ENCODE assay signal across 14 cellular contexts in the genomic region with DNA sequence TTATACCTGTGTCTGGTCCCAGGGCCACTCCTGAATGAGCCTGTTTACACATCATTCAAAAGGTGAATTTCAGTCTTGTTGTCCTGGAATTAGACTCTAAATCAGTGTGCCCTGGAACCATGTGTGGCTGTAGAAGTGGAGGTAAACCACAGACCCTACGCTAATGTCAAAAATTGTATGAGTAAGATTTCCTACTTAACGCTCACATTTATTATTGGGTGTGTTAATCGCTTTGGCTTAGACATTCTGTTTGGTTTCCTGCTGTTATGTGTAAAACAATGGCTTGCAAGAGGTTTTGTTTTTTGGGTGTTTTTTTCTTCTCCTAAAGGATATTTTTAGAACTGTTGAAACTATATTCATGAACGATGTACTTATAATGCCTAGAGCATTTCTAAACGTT. TPM values are rescaled to one million over a fixed set of nuclear protein-coding genes. Genes with fewer than 3 reads are reported as not detected.
DNase-seq lines count a peak whose midpoint lies in the region; ATAC-seq and TF ChIP-seq lines count a peak whose summit lies in the region.
"Had no signal": no experiment of that assay in that cellular context is flagged by ENCODE, and none has a peak within 500 bp of the region (broad histone marks: within the 10 kb centered on the region; RNA-seq: fewer than 3 reads in every experiment).

No MANE protein-coding gene starts in this region.

- H3K27ac ChIP-seq in heart right ventricle (peak overlapping the region in 9 of 10 donors; percentile 24 to 73 (median 62)), fibroblast of lung (ENCODE audit: insufficient read depth, low read length) (no peak overlapping the region), suprapubic skin (peak overlapping the region; percentile 2), osteoblast (ENCODE audit: low read depth, low read length) (no peak overlapping the region)
- H3K27ac ChIP-seq: parathyroid adenoma had no signal

- peaks cover 3 to 79% (median 68%) of the 10 kb centered on the region in 9 donors for H3K4me1 ChIP-seq in heart right ventricle
- peaks cover 22% of the 10 kb centered on the region for H3K4me1 ChIP-seq in fibroblast of lung (ENCODE audit: control insufficient read depth, extremely low read depth, insufficient read depth, low read length)
- H3K4me1 ChIP-seq in suprapubic skin, result peaks cover 28% of the 10 kb centered on the region
- H3K4me1 ChIP-seq in osteoblast (ENCODE audit: insufficient read depth, low read length), result peaks cover 40% of the 10 kb centered on the region

- H3K36me3 ChIP-seq in heart right ventricle (no peaks in the 10 kb centered on the region), fibroblast of lung (ENCODE audit: control insufficient read depth, insufficient read depth, low read length) (no peaks in the 10 kb centered on the region), suprapubic skin (no peaks in the 10 kb centered on the region), osteoblast (ENCODE audit: insufficient read depth, low read length) (no peaks in the 10 kb centered on the region)
- H3K36me3 ChIP-seq: adrenal gland had no signal

- no peaks in the 10 kb centered on the region for H3K9me3 ChIP-seq in heart right ventricle
- H3K9me3 ChIP-seq in fibroblast of lung (ENCODE audit: control insufficient read depth, insufficient read depth, low read depth, low read length), result no peaks in the 10 kb centered on the region
- H3K9me3 ChIP-seq in suprapubic skin, result no peaks in the 10 kb centered on the region
- no peaks in the 10 kb centered on the region for H3K9me3 ChIP-seq in osteoblast (ENCODE audit: low read depth, low read length)
- H3K9me3 ChIP-seq: adrenal gland had no signal

- TF ChIP-seq CTCF in heart right ventricle (IDR thresholded peaks at IDR 0.05), result no peak
- TF ChIP-seq CTCF in fibroblast of lung (conservative IDR thresholded peaks at IDR 0.05 in 1 of 2, IDR thresholded peaks at IDR 0.05 in 1 of 2; ENCODE audit: low read depth in 1 of 2, low read length in 2 of 2), result no peak
- TF ChIP-seq CTCF in suprapubic skin (IDR thresholded peaks at IDR 0.05), result no peak
- no peak for TF ChIP-seq CTCF in osteoblast (IDR thresholded peaks at IDR 0.05; ENCODE audit: extremely low read depth, low read depth, low read length)

- TF ChIP-seq POLR2A in suprapubic skin (IDR thresholded peaks at IDR 0.05), result no peak

- intact Hi-C loops in heart right ventricle (cut with DNase I) (loop anchor here in 1 of 10 donors (10.0 kb wide), 1 partner anchor 83 kb away; no protein-coding TSS in a partner anchor), cardiac septum (cut with DNase I) (no loop called here)

- H4K20me1 ChIP-seq in fibroblast of lung (ENCODE audit: control insufficient read depth, extremely low read depth, insufficient read depth, low read length) (no peaks in the 10 kb centered on the region), osteoblast (ENCODE audit: insufficient read depth, low read length) (no peaks in the 10 kb centered on the region)

- WGBS in heart right ventricle, 2 donors, result 46 to 48% methylated on average over 5 of the region's 5 CpGs
- WGBS in suprapubic skin, result 45% methylated on average over 5 of the region's 5 CpGs

- H3K27me3 ChIP-seq in heart right ventricle (no peaks in the 10 kb centered on the region), fibroblast of lung (ENCODE audit: control insufficient read depth, insufficient read depth, low read length) (no peaks in the 10 kb centered on the region), suprapubic skin (no peaks in the 10 kb centered on the region), osteoblast (ENCODE audit: insufficient read depth, low read length) (no peaks in the 10 kb centered on the region)
- H3K27me3 ChIP-seq: adrenal gland had no signal

- H3K79me2 ChIP-seq in fibroblast of lung (ENCODE audit: control insufficient read depth, insufficient read depth, low read length) (no peaks in the 10 kb centered on the region), osteoblast (ENCODE audit: insufficient read depth, low read length) (no peaks in the 10 kb centered on the region)

- H3K4me3 ChIP-seq in heart right ventricle (no peak overlapping the region), fibroblast of lung (replicated peaks in 1 of 4; ENCODE audit: control extremely low read depth in 1 of 4, insufficient read depth in 1 of 4, low read depth in 3 of 4, low read length in 4 of 4) (no peak overlapping the region), suprapubic skin (no peak overlapping the region), osteoblast (ENCODE audit: insufficient read depth, low read length) (no peak overlapping the region)
- H3K4me3 ChIP-seq: adrenal gland had no signal

- ATAC-seq in heart right ventricle, result peak in 6 of 8 donors; percentile 48 to 77 (median 58)

- H3K4me2 ChIP-seq in fibroblast of lung (ENCODE audit: extremely low read depth, insufficient read depth, low read length), result peak overlapping the region; percentile 9
- no peak overlapping the region for H3K4me2 ChIP-seq in osteoblast (ENCODE audit: insufficient read depth, low read length)

- no peak for TF ChIP-seq EP300 in suprapubic skin (IDR thresholded peaks at IDR 0.05)

- DNase-seq in heart right ventricle, result no peak
- no peak for DNase-seq in cardiac septum (ENCODE audit: low spot score)
- DNase-seq in NOMO-1 (lab: John Stamatoyannopoulos, UW; ENCODE audit: unreplicated experiment in 2 of 2), result peak; percentile 38 to 61
- peak in 1 of 2 donors; percentile 78 for DNase-seq in fibroblast of lung (ENCODE audit: low read depth in 2 of 2)
- DNase-seq in suprapubic skin (ENCODE audit: low spot score in 2 of 2), result no peak
- DNase-seq in COLO668 (lab: John Stamatoyannopoulos, UW; ENCODE audit: unreplicated experiment), result no peak
- DNase-seq in GM03348 (ENCODE audit: low spot score), result no peak
- DNase-seq in osteoblast (ENCODE audit: insufficient read length, low spot score, missing footprints), result no peak
- DNase-seq: adrenal gland; GDM1; mesenchymal stem cell; SHP77; stimulated activated naive B cell treated with anti-CD40 and anti-IgM and Interleukin-4, amounts not matched to agents 10 μg/mL and 1 μg/mL and 100 μg/mL, for 72 hours had no signal

- H2AFZ ChIP-seq in fibroblast of lung (ENCODE audit: low read length) (no peak overlapping the region), osteoblast (ENCODE audit: low read length) (no peak overlapping the region)
- H2AFZ ChIP-seq: parathyroid adenoma had no signal

- no peak overlapping the region for H3K9ac ChIP-seq in fibroblast of lung (ENCODE audit: insufficient read depth, low read length)
- H3K9ac ChIP-seq: parathyroid adenoma had no signal

RNA-seq across cellular contexts. Expression of gene PLCB1, which starts 19.3 kb away (rescaled TPM):
- total RNA-seq in heart right ventricle, result 10 to 100 TPM in 1 of 10 donors, 1 to 10 TPM in 9; 3.6 to 12.7 (median 7.5) TPM
- polyA plus RNA-seq in heart right ventricle, result 1 to 10 TPM; 2.2 to 4.6 TPM
- total RNA-seq in cardiac septum, result 7.3 TPM
- 9.0 and 13.4 TPM in 2 replicates for total RNA-seq in fibroblast of lung
- polyA plus RNA-seq in fibroblast of lung, result 14.5 and 23.3 TPM in 2 replicates
- polyA plus RNA-seq in fibroblast of lung (2012), result 10.3 and 14.3 TPM in 2 replicates
- polyA minus RNA-seq in fibroblast of lung (ENCODE audit: low replicate concordance), result 8.1 and 13.2 TPM in 2 replicates
- total RNA-seq in suprapubic skin, result 10 to 100 TPM in 1 of 4 donors, 1 to 10 TPM in 3; 3.9 to 15.6 (median 6.7) TPM
- total RNA-seq in osteoblast, result 13.4 and 23.3 TPM in 2 replicates

Comparison
In these comparisons a context has a peak if more than half of its experiments do, and no peak if none do; other contexts are left out.
1. DNase-seq: peak in NOMO-1 (2 of 2); none in heart right ventricle (0 of 2), cardiac septum (single experiment), suprapubic skin (0 of 2), COLO668 (single experiment), GM03348 (single experiment) and osteoblast (single experiment).
2. H3K27ac ChIP-seq: peak in heart right ventricle (9 of 10) and suprapubic skin (single experiment); none in fibroblast of lung (single experiment) and osteoblast (single experiment).